In genomic region chr16:84820771-84821170, GRCh38 we compare ENCODE assay signal across 14 cellular contexts. TPM values are rescaled to one million over a fixed set of nuclear protein-coding genes. Genes with fewer than 3 reads are reported as not detected.
DNase-seq lines count a peak whose midpoint lies in the region; ATAC-seq and TF ChIP-seq lines count a peak whose summit lies in the region.
"Had no signal": no experiment of that assay in that cellular context is flagged by ENCODE, and none has a peak within 500 bp of the region (broad histone marks: within the 10 kb centered on the region; RNA-seq: fewer than 3 reads in every experiment).

No MANE protein-coding gene starts in this region.

- CTCF ChIA-PET in activated naive CD4-positive, alpha-beta T cell treated with anti-CD3 and anti-CD28 coated beads, Interleukin-2, amount 10 ng/mL, durations not matched to agents 7 days and 5 days (lab: Charles Lee): no interaction called here
- CTCF ChIA-PET in naive thymus-derived CD4-positive, alpha-beta T cell (lab: Charles Lee): interaction anchor here (0.8 kb wide), 1 partner anchor 9 kb away, joined by 3 read pairs; no protein-coding TSS in a partner anchor

- no peak for TF ChIP-seq CTCF in tibial artery (IDR thresholded peaks at IDR 0.05)

- peaks cover 9 to 20% of the 10 kb centered on the region in 2 donors for H3K4me1 ChIP-seq in naive thymus-derived CD4-positive, alpha-beta T cell (ENCODE audit: control insufficient read depth in 2 of 2, insufficient read depth in 2 of 2, low read length in 2 of 2)
- peaks cover 0 to 23% (median 15%) of the 10 kb centered on the region in 4 donors for H3K4me1 ChIP-seq in tibial artery

- H3K36me3 Mint-ChIP-seq in activated naive CD4-positive, alpha-beta T cell treated with anti-CD3 and anti-CD28 coated beads, Interleukin-2, amount 10 ng/mL, durations not matched to agents 7 days and 5 days: no peaks in the 10 kb centered on the region
- no peaks in the 10 kb centered on the region for H3K36me3 Mint-ChIP-seq in activated naive CD4-positive, alpha-beta T cell treated with anti-CD3 and anti-CD28 coated beads, Interleukin-2, amount 50 U/mL, for 72 hours
- H3K36me3 Mint-ChIP-seq in dendritic cell treated with granulocyte-macrophage colony-stimulating factor and Interleukin-4, amounts not matched to agents 40 ng/mL and 50 ng/mL, for 4 days (ENCODE audit: low read depth): no peaks in the 10 kb centered on the region
- H3K36me3 Mint-ChIP-seq in naive thymus-derived CD4-positive, alpha-beta T cell: peaks cover 0 to 5% (median 0%) of the 10 kb centered on the region in 5 donors

- intact Hi-C loops in dendritic cell treated with granulocyte-macrophage colony-stimulating factor and Interleukin-4, amounts not matched to agents 40 ng/mL and 50 ng/mL, for 4 days (cut with micrococcal nuclease): no loop called here
- intact Hi-C loops in naive thymus-derived CD4-positive, alpha-beta T cell (cut with micrococcal nuclease): loop anchor here in 1 of 2 donors (2.0 kb wide), 1 partner anchor 66 kb away; no protein-coding TSS in a partner anchor
- intact Hi-C loops in tibial artery (cut with DNase I; ENCODE audit: low total_unique reads): no loop called here

- H3K27me3 ChIP-seq in naive thymus-derived CD4-positive, alpha-beta T cell (ENCODE audit: control insufficient read depth in 2 of 2, insufficient read depth in 2 of 2, low read length in 2 of 2): peaks cover 3 to 5% of the 10 kb centered on the region in 2 donors
- peaks cover 0 to 10% of the 10 kb centered on the region in 2 donors for H3K27me3 ChIP-seq in tibial artery

- H3K36me3 ChIP-seq in naive thymus-derived CD4-positive, alpha-beta T cell (ENCODE audit: control insufficient read depth in 2 of 3, insufficient read depth in 3 of 3, low read length in 3 of 3): no peaks in the 10 kb centered on the region
- no peaks in the 10 kb centered on the region for H3K36me3 ChIP-seq in tibial artery

- no peak for ATAC-seq in activated naive CD4-positive, alpha-beta T cell treated with anti-CD3 and anti-CD28 coated beads, Interleukin-2, amount 50 U/mL, for 72 hours
- no peak for ATAC-seq in naive thymus-derived CD4-positive, alpha-beta T cell
- ATAC-seq in HG03039 (IDR thresholded peaks at IDR 0.05; ENCODE audit: unreplicated experiment): no peak

- no peaks in the 10 kb centered on the region for H3K9me3 ChIP-seq in naive thymus-derived CD4-positive, alpha-beta T cell (ENCODE audit: control insufficient read depth in 2 of 3, low read length in 3 of 3)
- no peaks in the 10 kb centered on the region for H3K9me3 ChIP-seq in tibial artery

- POLR2A ChIA-PET in naive thymus-derived CD4-positive, alpha-beta T cell (lab: Charles Lee): no interaction called here

- no peaks in the 10 kb centered on the region for H3K9me3 Mint-ChIP-seq in activated naive CD4-positive, alpha-beta T cell treated with anti-CD3 and anti-CD28 coated beads, Interleukin-2, amount 10 ng/mL, durations not matched to agents 7 days and 5 days
- H3K9me3 Mint-ChIP-seq in activated naive CD4-positive, alpha-beta T cell treated with anti-CD3 and anti-CD28 coated beads, Interleukin-2, amount 50 U/mL, for 72 hours: no peaks in the 10 kb centered on the region
- no peaks in the 10 kb centered on the region for H3K9me3 Mint-ChIP-seq in dendritic cell treated with granulocyte-macrophage colony-stimulating factor and Interleukin-4, amounts not matched to agents 40 ng/mL and 50 ng/mL, for 4 days
- H3K9me3 Mint-ChIP-seq in naive thymus-derived CD4-positive, alpha-beta T cell: peaks cover 0 to 2% (median 0%) of the 10 kb centered on the region in 11 donors

- no peak overlapping the region for H3K27ac Mint-ChIP-seq in activated naive CD4-positive, alpha-beta T cell treated with anti-CD3 and anti-CD28 coated beads, Interleukin-2, amount 10 ng/mL, durations not matched to agents 7 days and 5 days
- H3K27ac Mint-ChIP-seq in activated naive CD4-positive, alpha-beta T cell treated with anti-CD3 and anti-CD28 coated beads, Interleukin-2, amount 50 U/mL, for 72 hours: no peak overlapping the region
- peak overlapping the region; percentile 11 for H3K27ac Mint-ChIP-seq in dendritic cell treated with granulocyte-macrophage colony-stimulating factor and Interleukin-4, amounts not matched to agents 40 ng/mL and 50 ng/mL, for 4 days
- H3K27ac Mint-ChIP-seq in naive thymus-derived CD4-positive, alpha-beta T cell: peak overlapping the region in 3 of 9 donors; percentile 14 to 62 (median 44)

- H3K27me3 Mint-ChIP-seq in activated naive CD4-positive, alpha-beta T cell treated with anti-CD3 and anti-CD28 coated beads, Interleukin-2, amount 10 ng/mL, durations not matched to agents 7 days and 5 days: peaks cover 87% of the 10 kb centered on the region
- H3K27me3 Mint-ChIP-seq in dendritic cell treated with granulocyte-macrophage colony-stimulating factor and Interleukin-4, amounts not matched to agents 40 ng/mL and 50 ng/mL, for 4 days: peaks cover 21% of the 10 kb centered on the region
- peaks cover 0 to 49% (median 18%) of the 10 kb centered on the region in 5 donors for H3K27me3 Mint-ChIP-seq in naive thymus-derived CD4-positive, alpha-beta T cell

- no peak for TF ChIP-seq POLR2A in erythroblast (IDR thresholded peaks at IDR 0.05; ENCODE audit: low read length)

- peaks cover 9% of the 10 kb centered on the region for H3K4me1 Mint-ChIP-seq in activated naive CD4-positive, alpha-beta T cell treated with anti-CD3 and anti-CD28 coated beads, Interleukin-2, amount 10 ng/mL, durations not matched to agents 7 days and 5 days
- peaks cover 68% of the 10 kb centered on the region for H3K4me1 Mint-ChIP-seq in dendritic cell treated with granulocyte-macrophage colony-stimulating factor and Interleukin-4, amounts not matched to agents 40 ng/mL and 50 ng/mL, for 4 days (ENCODE audit: low read depth)
- peaks cover 11 to 31% (median 19%) of the 10 kb centered on the region in 7 donors for H3K4me1 Mint-ChIP-seq in naive thymus-derived CD4-positive, alpha-beta T cell

- no peak for DNase-seq in activated naive CD4-positive, alpha-beta T cell treated with anti-CD3 and anti-CD28 coated beads, Interleukin-2, amount 10 ng/mL, durations not matched to agents 7 days and 5 days
- DNase-seq in activated naive CD4-positive, alpha-beta T cell treated with anti-CD3 and anti-CD28 coated beads, Interleukin-2, amount 50 U/mL, for 72 hours (ENCODE audit: low spot score in 2 of 2): no peak
- DNase-seq in naive thymus-derived CD4-positive, alpha-beta T cell: no peak
- no peak for DNase-seq in tibial artery
- no peak for DNase-seq in erythroblast (lab: John Stamatoyannopoulos, UW)
- no peak for DNase-seq in hippocampal formation (lab: John Stamatoyannopoulos, UW)
- DNase-seq: activated CD4-positive, alpha-beta T cell treated with anti-CD3 and anti-CD28 coated beads, Interleukin-2, amount 50 U/mL, for 1 hour; aorta; NCI-H226; nucleus accumbens; SHP77 had no signal

- H3K4me3 Mint-ChIP-seq in activated naive CD4-positive, alpha-beta T cell treated with anti-CD3 and anti-CD28 coated beads, Interleukin-2, amount 10 ng/mL, durations not matched to agents 7 days and 5 days: peak overlapping the region; percentile 60
- no peak overlapping the region for H3K4me3 Mint-ChIP-seq in dendritic cell treated with granulocyte-macrophage colony-stimulating factor and Interleukin-4, amounts not matched to agents 40 ng/mL and 50 ng/mL, for 4 days
- peak overlapping the region in 9 of 10 donors; percentile 75 to 87 (median 84) for H3K4me3 Mint-ChIP-seq in naive thymus-derived CD4-positive, alpha-beta T cell

- H3K27ac ChIP-seq in naive thymus-derived CD4-positive, alpha-beta T cell (ENCODE audit: low read depth, low read length): no peak overlapping the region
- peak overlapping the region; percentile 30 to 42 for H3K27ac ChIP-seq in tibial artery
- H3K27ac ChIP-seq: KMS-11 had no signal

- no peak overlapping the region for H3K4me3 ChIP-seq in naive thymus-derived CD4-positive, alpha-beta T cell (ENCODE audit: low read length)
- peak overlapping the region; percentile 53 to 56 for H3K4me3 ChIP-seq in tibial artery

RNA-seq across cellular contexts. Expression of gene CRISPLD2, which starts 1.0 kb away (rescaled TPM):
- under 1 TPM; 0.07 to 0.08 TPM for total RNA-seq in activated naive CD4-positive, alpha-beta T cell treated with anti-CD3 and anti-CD28 coated beads, Interleukin-2, amount 50 U/mL, for 72 hours
- total RNA-seq in naive thymus-derived CD4-positive, alpha-beta T cell: 10 to 100 TPM in 1 of 5 experiments, 1 to 10 TPM in 1, under 1 TPM in 3; 0.38 to 14.4 (median 0.49) TPM
- polyA plus RNA-seq in naive thymus-derived CD4-positive, alpha-beta T cell: 1 to 10 TPM in 1 of 2 donors, under 1 TPM in 1; 0.82 to 1.7 TPM
